35 cellular contexts compared by ENCODE assay signal in the genomic region with DNA sequence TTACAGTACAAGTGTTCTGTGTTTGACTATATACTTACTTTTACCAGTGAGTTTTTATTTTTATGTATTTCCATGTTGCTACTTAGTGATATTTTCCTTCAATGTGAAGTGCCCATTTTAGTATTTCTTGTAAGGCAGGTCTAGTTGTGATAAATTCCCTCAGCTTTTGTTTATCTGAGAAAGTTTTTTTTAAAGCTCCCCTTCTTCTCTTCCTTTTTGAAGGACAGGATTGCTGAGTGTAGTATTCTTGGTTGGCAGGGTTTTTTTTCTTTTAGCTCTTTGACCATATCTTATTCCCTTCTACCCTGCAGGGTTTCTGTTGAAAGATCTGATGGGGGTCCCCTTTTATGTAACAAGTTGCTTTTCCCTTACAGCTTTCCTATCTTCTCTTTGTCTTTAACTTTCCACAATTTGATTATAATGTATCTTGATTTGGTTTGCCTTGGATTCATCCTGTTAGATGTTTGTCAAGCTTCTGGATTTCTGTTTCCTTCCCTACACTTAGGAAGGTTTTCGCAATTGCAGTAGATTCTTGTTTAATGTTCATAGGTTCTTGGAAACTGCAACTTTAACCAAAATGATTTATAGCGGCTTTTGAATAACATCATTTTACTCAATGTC. TPM values are rescaled to one million over a fixed set of nuclear protein-coding genes. Genes with fewer than 3 reads are reported as not detected.
"Had no signal": no experiment of that assay in that cellular context is flagged by ENCODE, and none has a peak within 500 bp of the region (broad histone marks: within the 10 kb centered on the region; RNA-seq: fewer than 3 reads in every experiment).

No MANE protein-coding gene starts in this region.

- DNase-seq: activated CD4-positive, alpha-beta memory T cell treated with anti-CD3 and anti-CD28 coated beads for 36 hours; activated CD4-positive, alpha-beta T cell treated with anti-CD3 and anti-CD28 coated beads for 36 hours; activated CD4-positive, alpha-beta T cell treated with anti-CD3 and anti-CD28 coated beads, Interleukin-2, amount 10 ng/mL, durations not matched to agents 24 days and 14 days; activated CD4-positive, CD25-positive, alpha-beta regulatory T cell; activated CD4-positive, CD25-positive, alpha-beta regulatory T cell treated with anti-CD3 and anti-CD28 coated beads, Interleukin-2, amount 50 U/mL, for 72 hours; activated CD8-positive, alpha-beta memory T cell treated with anti-CD3 and anti-CD28 coated beads, Interleukin-2, amount 10 ng/mL, durations not matched to agents 7 days and 5 days; activated CD8-positive, alpha-beta memory T cell treated with anti-CD3 and anti-CD28 coated beads, Interleukin-2, amount 50 U/mL, for 4 hours; activated CD8-positive, alpha-beta T cell treated with anti-CD3 and anti-CD28 coated beads, Interleukin-2, amount 10 ng/mL, durations not matched to agents 7 days and 5 days; activated effector memory CD4-positive, alpha-beta T cell treated with anti-CD3 and anti-CD28 coated beads, Interleukin-2, amount 50 U/mL, for 16 hours; activated naive CD4-positive, alpha-beta T cell treated with anti-CD3 and anti-CD28 coated beads for 36 hours; activated naive CD8-positive, alpha-beta T cell treated with anti-CD3 and anti-CD28 coated beads for 36 hours; activated naive CD8-positive, alpha-beta T cell treated with anti-CD3 and anti-CD28 coated beads, Interleukin-2, amount 50 U/mL, for 24 hours; activated T-cell treated with anti-CD3 and anti-CD28 coated beads, Interleukin-2, amount 50 U/mL, for 1 hour; activated T-cell treated with anti-CD3 and anti-CD28 coated beads, Interleukin-2, amount 50 U/mL, for 48 hours; adrenal gland; amygdala; aorta; body of pancreas; central memory CD4-positive, alpha-beta T cell; cerebellar nuclear complex; colonic mucosa; effector CD8-positive, alpha-beta T cell; esophagus squamous epithelium; foreskin melanocyte; heart right ventricle; T-helper 2 cell had no signal

- H3K4me3 ChIP-seq: adrenal gland, body of pancreas, colonic mucosa, esophagus squamous epithelium, gastroesophageal sphincter, heart right ventricle had no signal

- H3K4me1 ChIP-seq: adrenal gland, body of pancreas, colonic mucosa, gastroesophageal sphincter, heart right ventricle had no signal

- FAIRE-seq: endometrium, endothelial cell of umbilical vein had no signal

- H3K36me3 ChIP-seq: adrenal gland, colonic mucosa, esophagus squamous epithelium, gastroesophageal sphincter, heart right ventricle had no signal

- ATAC-seq: activated CD4-positive, alpha-beta T cell treated with anti-CD3 and anti-CD28 coated beads for 36 hours; activated CD8-positive, alpha-beta memory T cell treated with anti-CD3 and anti-CD28 coated beads, Interleukin-2, amount 10 ng/mL, durations not matched to agents 7 days and 5 days; activated CD8-positive, alpha-beta T cell treated with anti-CD3 and anti-CD28 coated beads, Interleukin-2, amount 10 ng/mL, durations not matched to agents 7 days and 5 days; activated naive CD8-positive, alpha-beta T cell treated with anti-CD3 and anti-CD28 coated beads, Interleukin-2, amount 50 U/mL, for 24 hours; body of pancreas; gastroesophageal sphincter; heart right ventricle had no signal

- H3K9me3 ChIP-seq: colonic mucosa had no signal

- H3K27ac ChIP-seq: adrenal gland, body of pancreas, colonic mucosa, epithelial cell of prostate, gastroesophageal sphincter, heart right ventricle had no signal

- H3K27me3 ChIP-seq: adrenal gland, body of pancreas, colonic mucosa, esophagus squamous epithelium, gastroesophageal sphincter had no signal

RNA-seq across cellular contexts. Expression of a gene that starts 7.9 kb away (rescaled TPM):
- total RNA-seq: activated CD4-positive, alpha-beta T cell treated with anti-CD3 and anti-CD28 coated beads, Interleukin-2, amount 10 ng/mL, durations not matched to agents 24 days and 14 days; activated CD8-positive, alpha-beta memory T cell treated with anti-CD3 and anti-CD28 coated beads for 36 hours; activated CD8-positive, alpha-beta memory T cell treated with anti-CD3 and anti-CD28 coated beads, Interleukin-2, amount 10 ng/mL, durations not matched to agents 7 days and 5 days; activated CD8-positive, alpha-beta T cell treated with anti-CD3 and anti-CD28 coated beads, Interleukin-2, amount 10 ng/mL, durations not matched to agents 7 days and 5 days; activated naive CD4-positive, alpha-beta T cell treated with anti-CD3 and anti-CD28 coated beads for 36 hours; activated T-helper 1 cell treated with anti-CD3 and anti-CD28 coated beads, Interleukin-12 subunit alpha, Interleukin-12 subunit beta, Interleukin-2, Interleukin-4 antibody, amounts not matched to agents 30 ng/mL and 10 ng/mL and 1 ng/mL, durations not matched to agents 14 hours and 24 hours and 36 hours; activated T-helper 2 cell treated with anti-CD3 and anti-CD28 coated beads, Interferon-gamma antibody, Interleukin-2, Interleukin-4, amounts not matched to agents 10 μg/mL and 5 μg/mL and 100 μg/mL, durations not matched to agents 14 hours and 24 hours and 36 hours; body of pancreas; colonic mucosa; fibroblast of lung; fibroblast of villous mesenchyme had no signal
